In genomic region chr2:101294861-101295260, GRCh38 we compare ENCODE assay signal across 2 cellular contexts.
TF ChIP-seq lines count a peak whose summit lies in the region.

No MANE protein-coding gene starts in this region.

TF ChIP-seq in endothelial cell of umbilical vein, 7 proteins besides CTCF, POLR2A, EP300 and RAD21:
- TF ChIP-seq JUN (IDR thresholded peaks at IDR 0.05; ENCODE audit: borderline replicate concordance, insufficient read depth, insufficient read length, low read depth): peak; percentile 15
- peak; percentile 82 for TF ChIP-seq GATA2 (IDR thresholded peaks at IDR 0.05; ENCODE audit: insufficient read depth, insufficient read length, low read depth, low read length)
- peak; percentile 5 for TF ChIP-seq FOS (IDR thresholded peaks at IDR 0.05; ENCODE audit: borderline replicate concordance, insufficient read depth, low read length)
- TF ChIP-seq MAX (IDR thresholded peaks at IDR 0.05; ENCODE audit: insufficient read depth, insufficient read length): no peak
- no peak for TF ChIP-seq EZH2 (IDR thresholded peaks at IDR 0.05; ENCODE audit: borderline replicate concordance, low read depth, low read length, severe bottlenecking)
- TF ChIP-seq MYC (IDR thresholded peaks at IDR 0.05; ENCODE audit: low read depth, low read length): no peak
- peak; percentile 49 for TF ChIP-seq POLR2AphosphoS5 (IDR thresholded peaks at IDR 0.05; ENCODE audit: insufficient read depth, low read depth, low read length)

TF ChIP-seq in SK-N-SH treated with all-trans-retinoic acid at 6 μM for 48 hours, 23 proteins besides CTCF, POLR2A, EP300 and RAD21 (continued from another document):
- TF ChIP-seq SNAI2 (CRISPR knock-in tag; IDR thresholded peaks at IDR 0.05): no peak
- TF ChIP-seq GLIS3 (CRISPR knock-in tag; IDR thresholded peaks at IDR 0.05): no peak
- no peak for TF ChIP-seq RARB (CRISPR knock-in tag; IDR thresholded peaks at IDR 0.05)
- no peak for TF ChIP-seq ZC3H10 (CRISPR knock-in tag; IDR thresholded peaks at IDR 0.05)
- no peak for TF ChIP-seq TOX (CRISPR knock-in tag; IDR thresholded peaks at IDR 0.05; ENCODE audit: borderline replicate concordance)
- TF ChIP-seq ZNF565 (CRISPR knock-in tag; conservative IDR thresholded peaks at IDR 0.05; ENCODE audit: low read depth): no peak
- TF ChIP-seq PATZ1 (CRISPR knock-in tag; IDR thresholded peaks at IDR 0.05; ENCODE audit: borderline replicate concordance): no peak
- TF ChIP-seq ISL1 (CRISPR knock-in tag; IDR thresholded peaks at IDR 0.05): no peak
- no peak for TF ChIP-seq ARNTL (CRISPR knock-in tag; IDR thresholded peaks at IDR 0.05; ENCODE audit: borderline replicate concordance, low read depth)
- no peak for TF ChIP-seq ZFP3 (CRISPR knock-in tag; IDR thresholded peaks at IDR 0.05)
- TF ChIP-seq CSDC2 (CRISPR knock-in tag; IDR thresholded peaks at IDR 0.05): no peak
